In genomic region chr20:49941456-49941855, GRCh38 we compare ENCODE assay signal across 20 cellular contexts.
"Had no signal": no experiment of that assay in that cellular context is flagged by ENCODE, and none has a peak within 500 bp of the region (broad histone marks: within the 10 kb centered on the region; RNA-seq: fewer than 3 reads in every experiment).

No MANE protein-coding gene starts in this region.

- H3K4me3 Mint-ChIP-seq: activated T-helper 17 cell treated with anti-CD3 and anti-CD28 coated beads, Interleukin-2, amount 50 U/mL, for 72 hours had no signal

- H3K27ac Mint-ChIP-seq: activated T-helper 17 cell treated with anti-CD3 and anti-CD28 coated beads, Interleukin-2, amount 50 U/mL, for 72 hours had no signal

- ATAC-seq: activated T-helper 17 cell treated with anti-CD3 and anti-CD28 coated beads, Interleukin-2, amount 50 U/mL, for 72 hours; esophagus mucosa had no signal

- H3K36me3 Mint-ChIP-seq: naive B cell had no signal

- H3K4me3 ChIP-seq: adrenal gland, cardiac muscle cell, dorsolateral prefrontal cortex, left ventricle myocardium inferior, skin epidermis, thoracic aorta had no signal

- H3K9me3 Mint-ChIP-seq: activated T-helper 17 cell treated with anti-CD3 and anti-CD28 coated beads, Interleukin-2, amount 50 U/mL, for 72 hours; naive B cell had no signal

- H3K9me3 ChIP-seq: adrenal gland, left ventricle myocardium inferior, thoracic aorta had no signal

- H3K27me3 Mint-ChIP-seq: activated T-helper 17 cell treated with anti-CD3 and anti-CD28 coated beads, Interleukin-2, amount 50 U/mL, for 72 hours; naive B cell had no signal

- DNase-seq: activated CD4-positive, alpha-beta T cell treated with anti-CD3 and anti-CD28 coated beads, Interleukin-2, amount 50 U/mL, for 1 hour; activated CD8-positive, alpha-beta memory T cell treated with anti-CD3 and anti-CD28 coated beads for 24 hours; activated naive CD4-positive, alpha-beta T cell treated with Interleukin-2 at 50 U/mL for 16 hours; adrenal gland; hippocampal formation; kidney; left ventricle myocardium inferior; naive B cell; stimulated activated CD4-positive, alpha-beta T cell treated with anti-CD3 and anti-CD28 coated beads, Interleukin-15, amount 100 ng/mL, for 24 hours; stimulated activated CD4-positive, alpha-beta T cell treated with anti-CD3 and anti-CD28 coated beads, Interleukin-4, amount 100 ng/mL, for 4 hours; stimulated activated CD8-positive, alpha-beta memory T cell treated with anti-CD3 and anti-CD28 coated beads, Interleukin-4, amount 100 ng/mL, for 48 hours had no signal

- H3K27me3 ChIP-seq: adrenal gland, cardiac muscle cell, dorsolateral prefrontal cortex had no signal

- FAIRE-seq: endometrium, kidney, TTC549, urothelium cell line had no signal

- H3K27ac ChIP-seq: adrenal gland, cardiac muscle cell, dorsolateral prefrontal cortex, left ventricle myocardium inferior, skin epidermis, thoracic aorta had no signal
